ENCODE assay signal across 1 cellular context in the genomic region with DNA sequence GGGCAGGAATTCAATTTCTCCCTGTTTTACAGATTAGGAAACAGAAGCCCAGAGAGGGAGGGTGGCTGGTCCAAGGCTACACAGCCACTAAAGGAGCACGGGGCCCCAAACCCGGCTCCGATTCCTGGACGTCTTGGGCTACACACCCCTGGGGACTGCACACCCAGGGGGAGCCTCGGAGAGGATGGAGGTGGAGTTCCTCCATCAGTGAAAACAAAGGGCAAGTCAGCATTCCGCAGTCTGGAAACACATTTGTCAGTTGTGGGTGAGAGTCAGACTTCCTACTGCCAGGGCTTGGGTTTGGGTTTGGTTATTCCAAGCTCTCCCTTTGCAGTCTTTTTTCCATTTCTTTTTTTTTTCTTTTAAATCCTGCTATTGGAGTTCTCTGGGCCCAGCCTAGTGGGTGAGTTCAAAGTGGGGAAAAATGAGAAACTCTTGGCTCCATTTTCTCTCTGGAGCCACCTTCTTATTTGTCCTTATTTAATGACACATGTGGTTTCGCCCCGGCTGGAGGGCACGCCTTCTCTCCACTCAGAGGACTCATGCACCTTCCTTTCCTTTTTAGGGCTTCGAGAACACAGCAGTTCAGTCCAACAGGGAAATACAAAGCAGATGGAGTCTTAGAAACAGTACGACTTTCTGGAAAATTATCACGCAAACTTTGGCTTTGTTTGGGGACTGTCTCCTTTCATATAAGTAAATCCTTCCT.
TF ChIP-seq lines count a peak whose summit lies in the region.

No MANE protein-coding gene starts in this region.

TF ChIP-seq in H1, 55 proteins besides CTCF, POLR2A, EP300 and RAD21 (continued from another document):
- TF ChIP-seq CHD2 (IDR thresholded peaks at IDR 0.05; ENCODE audit: low read length): no peak
- TF ChIP-seq, protein P1, sequence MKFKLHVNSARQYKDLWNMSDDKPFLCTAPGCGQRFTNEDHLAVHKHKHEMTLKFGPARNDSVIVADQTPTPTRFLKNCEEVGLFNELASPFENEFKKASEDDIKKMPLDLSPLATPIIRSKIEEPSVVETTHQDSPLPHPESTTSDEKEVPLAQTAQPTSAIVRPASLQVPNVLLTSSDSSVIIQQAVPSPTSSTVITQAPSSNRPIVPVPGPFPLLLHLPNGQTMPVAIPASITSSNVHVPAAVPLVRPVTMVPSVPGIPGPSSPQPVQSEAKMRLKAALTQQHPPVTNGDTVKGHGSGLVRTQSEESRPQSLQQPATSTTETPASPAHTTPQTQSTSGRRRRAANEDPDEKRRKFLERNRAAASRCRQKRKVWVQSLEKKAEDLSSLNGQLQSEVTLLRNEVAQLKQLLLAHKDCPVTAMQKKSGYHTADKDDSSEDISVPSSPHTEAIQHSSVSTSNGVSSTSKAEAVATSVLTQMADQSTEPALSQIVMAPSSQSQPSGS (IDR thresholded peaks at IDR 0.05; ENCODE audit: low read length): no peak
TF ChIP-seq in H1: peak in this region for 0.
